8 cellular contexts compared by ENCODE assay signal in genomic region chr9:5582835-5583195, GRCh38. TPM values are rescaled to one million over a fixed set of nuclear protein-coding genes. Genes with fewer than 3 reads are reported as not detected.
A peak's percentile ranks its signal among the peaks of the same experiment; 100 is the strongest.
DNase-seq lines count a peak whose midpoint lies in the region; ATAC-seq and TF ChIP-seq lines count a peak whose summit lies in the region.

No MANE protein-coding gene starts in this region.

- H3K4me3 ChIP-seq in GM23248 (peak overlapping the region; percentile 40), OCI-LY7 (ENCODE audit: low read depth, low read length, poor library complexity, severe bottlenecking) (no peak overlapping the region), body of pancreas (no peak overlapping the region)

- CTCF ChIA-PET in OCI-LY7 (lab: Charles Lee; ENCODE audit: unreplicated experiment) = interaction anchor here (1.0 kb wide), 1 partner anchor 145 kb away, joined by 4 read pairs; the partner anchor contains the start of gene PLGRKT

- POLR2A ChIA-PET in OCI-LY7 (lab: Charles Lee) = interaction anchor here (0.6 to 2.6 kb wide), 15 partner anchors 12 to 268 kb away, joined by 3 to 11 read pairs (median 4); partner anchors contain the start of gene PLGRKT

- H3K4me1 Mint-ChIP-seq in dendritic cell treated with granulocyte-macrophage colony-stimulating factor and Interleukin-4, amounts not matched to agents 40 ng/mL and 50 ng/mL, for 4 days (ENCODE audit: low read depth) = peaks cover 34% of the 10 kb centered on the region

- no peaks in the 10 kb centered on the region for H3K9me3 Mint-ChIP-seq in dendritic cell treated with granulocyte-macrophage colony-stimulating factor and Interleukin-4, amounts not matched to agents 40 ng/mL and 50 ng/mL, for 4 days

- peak; percentile 83 for DNase-seq in GM23248
- DNase-seq in OCI-LY7 (ENCODE audit: low spot score) = peak; percentile 63
- no peak for DNase-seq in sciatic nerve (ENCODE audit: low spot score)
- no peak for DNase-seq in SIG-M5 treated with dmso at 0.1 percent for 504 hours (lab: John Stamatoyannopoulos, UW; ENCODE audit: unreplicated experiment)
- no peak for DNase-seq in body of pancreas
- no peak for DNase-seq in COLO668 (lab: John Stamatoyannopoulos, UW; ENCODE audit: unreplicated experiment)

- H3K27ac ChIP-seq in GM23248 (peak overlapping the region; percentile 91), OCI-LY7 (ENCODE audit: low read depth, low read length, poor library complexity, severe bottlenecking) (no peak overlapping the region), body of pancreas (no peak overlapping the region)

- H2AFZ ChIP-seq in GM23248 = peak overlapping the region; percentile 60
- no peak overlapping the region; the same call in 1 of the 2 replicates for H2AFZ ChIP-seq in OCI-LY7 (ENCODE audit: low read length)

- peak overlapping the region; percentile 65 for H3K27ac Mint-ChIP-seq in dendritic cell treated with granulocyte-macrophage colony-stimulating factor and Interleukin-4, amounts not matched to agents 40 ng/mL and 50 ng/mL, for 4 days

- TF ChIP-seq POLR2A in body of pancreas (IDR thresholded peaks at IDR 0.05) = no peak

- no peaks in the 10 kb centered on the region for H3K27me3 ChIP-seq in GM23248 (replicated peaks; ENCODE audit: insufficient read depth)
- no peaks in the 10 kb centered on the region for H3K27me3 ChIP-seq in body of pancreas

- no peaks in the 10 kb centered on the region for H3K27me3 Mint-ChIP-seq in dendritic cell treated with granulocyte-macrophage colony-stimulating factor and Interleukin-4, amounts not matched to agents 40 ng/mL and 50 ng/mL, for 4 days

- H3K9ac ChIP-seq in GM23248 = peak overlapping the region; percentile 66

- BruUV-seq in OCI-LY7 (replicated peaks; lab: Mats Ljungman, UMichigan) = no TSS peak

- no peaks in the 10 kb centered on the region for H3K9me3 ChIP-seq in GM23248 (ENCODE audit: low read depth)
- no peaks in the 10 kb centered on the region for H3K9me3 ChIP-seq in OCI-LY7 (ENCODE audit: low read length)
- H3K9me3 ChIP-seq in body of pancreas = no peaks in the 10 kb centered on the region

- H3K9me2 ChIP-seq in GM23248 (ENCODE audit: insufficient read depth) (no peaks in the 10 kb centered on the region), OCI-LY7 (ENCODE audit: insufficient read depth, low read length) (no peaks in the 10 kb centered on the region)

- in situ Hi-C loops in GM23248 (cut with MboI) = no loop called here

- intact Hi-C loops in OCI-LY7 (cut with micrococcal nuclease; ENCODE audit: unreplicated experiment) = no loop called here
- intact Hi-C loops in dendritic cell treated with granulocyte-macrophage colony-stimulating factor and Interleukin-4, amounts not matched to agents 40 ng/mL and 50 ng/mL, for 4 days (cut with micrococcal nuclease) = no loop called here
- intact Hi-C loops in sciatic nerve (cut with DNase I) = no loop called here
- intact Hi-C loops in body of pancreas (cut with DNase I) = loop anchor here (10.0 kb wide), 1 partner anchor 398 kb away; the partner anchor contains the start of gene INSL6

- H3K36me3 ChIP-seq in GM23248 (ENCODE audit: low read depth) = no peaks in the 10 kb centered on the region
- peaks cover 8% of the 10 kb centered on the region for H3K36me3 ChIP-seq in OCI-LY7 (ENCODE audit: insufficient read depth, low read length)
- H3K36me3 ChIP-seq in body of pancreas (replicated peaks in 1 of 2; ENCODE audit: insufficient read depth in 1 of 2, low read depth in 2 of 2) = no peaks in the 10 kb centered on the region

- ATAC-seq in GM18502 (IDR thresholded peaks at IDR 0.05; ENCODE audit: poor library complexity, unreplicated experiment) (peak; percentile 58), sciatic nerve (peak; percentile 87), body of pancreas (no peak)

- peaks cover 12% of the 10 kb centered on the region for H3K36me3 Mint-ChIP-seq in dendritic cell treated with granulocyte-macrophage colony-stimulating factor and Interleukin-4, amounts not matched to agents 40 ng/mL and 50 ng/mL, for 4 days (ENCODE audit: low read depth)

- 3 to 4% methylated on average over 2 of the region's 2 CpGs for WGBS in GM23248 (ENCODE audit: low coverage in 1 of 2, low lambda C conversion rate in 2 of 2, missing lambda C conversion rate in 2 of 2), 2 experiments
- 22 to 32% methylated on average over 2 of the region's 2 CpGs for WGBS in body of pancreas, 2 donors

- H3K4me3 Mint-ChIP-seq in dendritic cell treated with granulocyte-macrophage colony-stimulating factor and Interleukin-4, amounts not matched to agents 40 ng/mL and 50 ng/mL, for 4 days = no peak overlapping the region

- H3K4me2 ChIP-seq in GM23248 (ENCODE audit: unreplicated experiment) (peak overlapping the region; percentile 64), OCI-LY7 (ENCODE audit: low read length) (peak overlapping the region; percentile 18; the same call in 1 of the 2 replicates)

- no peaks in the 10 kb centered on the region for H3K79me2 ChIP-seq in GM23248 (ENCODE audit: insufficient read depth)
- no peaks in the 10 kb centered on the region for H3K79me2 ChIP-seq in OCI-LY7 (ENCODE audit: insufficient read depth, low read depth, low read length)

- TF ChIP-seq CTCF in OCI-LY7 (conservative IDR thresholded peaks at IDR 0.05; ENCODE audit: low read length) = no peak
- TF ChIP-seq CTCF in body of pancreas (IDR thresholded peaks at IDR 0.05) = no peak

- H4K20me1 ChIP-seq in GM23248 (ENCODE audit: insufficient read depth) (no peaks in the 10 kb centered on the region), OCI-LY7 (ENCODE audit: insufficient read depth, low read length) (no peaks in the 10 kb centered on the region)

- H3K4me1 ChIP-seq in GM23248 (ENCODE audit: insufficient read depth) = peaks cover 48% of the 10 kb centered on the region
- H3K4me1 ChIP-seq in OCI-LY7 (ENCODE audit: insufficient read depth, low read length, poor library complexity, severe bottlenecking) = peaks cover 33% of the 10 kb centered on the region
- H3K4me1 ChIP-seq in body of pancreas = no peaks in the 10 kb centered on the region

- peaks cover 52% of the 10 kb centered on the region for H3F3A ChIP-seq in GM23248 (ENCODE audit: insufficient read depth)

RNA-seq across cellular contexts. Expression of gene RIC1, which starts 46.1 kb away (rescaled TPM):
- 39.6 and 48.7 TPM in 2 replicates for total RNA-seq in GM23248 (2014; rRNA removed; shearing (Covaris generic))
- 13.0 and 13.7 TPM in 2 replicates for polyA plus RNA-seq in GM23248 (2016; fragmentation: Nextera tagmentation; extraction: Ambion mirVana)
- 72.9 and 77.0 TPM in 2 replicates for total RNA-seq in OCI-LY7 (2014; rRNA removed; shearing (Covaris generic))
- total RNA-seq in OCI-LY7 (2022) (83.9 and 84.6 TPM in 2 replicates), sciatic nerve (30.3 TPM), body of pancreas (10 to 100 TPM; 22.4 to 23.1 TPM)

Comparison
In these comparisons a context has a peak if more than half of its experiments do, and no peak if none do; other contexts are left out.
1. DNase-seq: peak in GM23248 (single experiment) and OCI-LY7 (single experiment); none in sciatic nerve (single experiment), SIG-M5 treated with dmso at 0.1 percent for 504 hours (single experiment), body of pancreas (0 of 4) and COLO668 (single experiment).